1 cellular context compared by ENCODE assay signal in genomic region chr1:12615916-12616708, GRCh38.
TF ChIP-seq lines count a peak whose summit lies in the region.

No MANE protein-coding gene starts in this region.

TF ChIP-seq in IMR-90, 13 proteins besides CTCF, POLR2A, EP300 and RAD21 (continued from another document):
- TF ChIP-seq ELK1 (IDR thresholded peaks at IDR 0.05; ENCODE audit: borderline replicate concordance, low read depth, low read length): no peak
- TF ChIP-seq RFX5 (IDR thresholded peaks at IDR 0.05; ENCODE audit: low read depth, low read length): no peak
- no peak for TF ChIP-seq USF2 (IDR thresholded peaks at IDR 0.05; ENCODE audit: low read depth, low read length)
